8 cellular contexts compared by ENCODE assay signal in genomic region chr3:16247282-16248058, GRCh38. TPM values are rescaled to one million over a fixed set of nuclear protein-coding genes. Genes with fewer than 3 reads are reported as not detected.
DNase-seq lines count a peak whose midpoint lies in the region; ATAC-seq and TF ChIP-seq lines count a peak whose summit lies in the region.

No MANE protein-coding gene starts in this region.

- no peak overlapping the region for H3K27ac Mint-ChIP-seq in WTC11

- peaks cover 3% of the 10 kb centered on the region; the same call in 1 of the 2 replicates for H3K27me3 Mint-ChIP-seq in WTC11 (ENCODE audit: low read depth)

- H3K36me3 Mint-ChIP-seq in WTC11: no peaks in the 10 kb centered on the region

- DNase-seq in AG09319 (ENCODE audit: extremely low read depth, low read depth) (peak; percentile 66), NCI-H2196 treated with DMSO at 0.1 percent for 48 hours (lab: John Stamatoyannopoulos, UW; ENCODE audit: unreplicated experiment) (peak; percentile 10), WTC11 (ENCODE audit: low spot score) (peak; percentile 80), cardiac fibroblast (ENCODE audit: low read depth in 2 of 2) (peak; percentile 90 to 91), kidney glomerular epithelial cell (lab: John Stamatoyannopoulos, UW) (peak; percentile 65)
- peak; percentile 79 for DNase-seq in stimulated activated CD4-positive, alpha-beta T cell treated with anti-CD3 and anti-CD28 coated beads, Interleukin-1b, Interleukin-23, amount 100 ng/mL, for 48 hours

- CTCF ChIA-PET in WTC11 (lab: Charles Lee): interaction anchor here (1.0 to 2.5 kb wide), 8 partner anchors 11 to 384 kb away, joined by 3 to 11 read pairs (median 4); partner anchors contain the start of genes DPH3 and OXNAD1

- peaks cover 14% of the 10 kb centered on the region for H3K4me1 Mint-ChIP-seq in WTC11

- no peak overlapping the region for H3K4me3 ChIP-seq in cardiac fibroblast (replicated peaks in 1 of 2; ENCODE audit: low read depth in 2 of 2, low read length in 2 of 2)

- peak; percentile 86 for TF ChIP-seq CTCF in AG09319 (IDR thresholded peaks at IDR 0.05; ENCODE audit: low read depth, low read length)
- peak; percentile 89 for TF ChIP-seq CTCF in WTC11 (IDR thresholded peaks at IDR 0.05)
- TF ChIP-seq CTCF in cardiac fibroblast (IDR thresholded peaks at IDR 0.05; ENCODE audit: low read depth, low read length): peak; percentile 90

- ATAC-seq in GM18870 (IDR thresholded peaks at IDR 0.05; ENCODE audit: unreplicated experiment) (peak; percentile 68), HG03095 (IDR thresholded peaks at IDR 0.05; ENCODE audit: unreplicated experiment) (peak; percentile 77), WTC11 (peak; percentile 83)

- H3K4me3 Mint-ChIP-seq in WTC11: no peak overlapping the region

- H3K9me3 Mint-ChIP-seq in WTC11: no peaks in the 10 kb centered on the region

- POLR2A ChIA-PET in WTC11 (lab: Charles Lee): no interaction called here

TF ChIP-seq in WTC11, 78 proteins besides CTCF, POLR2A, EP300 and RAD21:
- TF ChIP-seq FOXK1 (CRISPR knock-in tag; IDR thresholded peaks at IDR 0.05): no peak
- TF ChIP-seq SMAD3 (CRISPR knock-in tag; IDR thresholded peaks at IDR 0.05; ENCODE audit: borderline replicate concordance): 0 out of 2 replicates have a peak, but pooled peaks have one; percentile 32
- TF ChIP-seq ETV6 (CRISPR knock-in tag; IDR thresholded peaks at IDR 0.05): peak; percentile 49; the same call in 1 of the 2 replicates

RNA-seq across cellular contexts. Expression of gene DPH3, which starts 17.3 kb away (rescaled TPM):
- total RNA-seq in WTC11 (2021): 26.5 to 27.8 TPM (median 26.6 TPM) in 3 replicates

RNA-seq across cellular contexts. Expression of gene OXNAD1, which starts 17.5 kb away (rescaled TPM):
- 20.1 to 21.7 TPM (median 21.4 TPM) in 3 replicates for total RNA-seq in WTC11 (2021)

Comparison
In these comparisons a context has a peak if more than half of its experiments do, and no peak if none do; other contexts are left out.
1. DNase-seq: peak in every context shown above with its lines; median percentile 90 in cardiac fibroblast; 80 in WTC11; 79 in stimulated activated CD4-positive, alpha-beta T cell treated with anti-CD3 and anti-CD28 coated beads, Interleukin-1b, Interleukin-23, amount 100 ng/mL, for 48 hours; 66 in AG09319; 65 in kidney glomerular epithelial cell; 10 in NCI-H2196 treated with DMSO at 0.1 percent for 48 hours.